Comparison of ENCODE assay signal across 8 cellular contexts in the genomic region with DNA sequence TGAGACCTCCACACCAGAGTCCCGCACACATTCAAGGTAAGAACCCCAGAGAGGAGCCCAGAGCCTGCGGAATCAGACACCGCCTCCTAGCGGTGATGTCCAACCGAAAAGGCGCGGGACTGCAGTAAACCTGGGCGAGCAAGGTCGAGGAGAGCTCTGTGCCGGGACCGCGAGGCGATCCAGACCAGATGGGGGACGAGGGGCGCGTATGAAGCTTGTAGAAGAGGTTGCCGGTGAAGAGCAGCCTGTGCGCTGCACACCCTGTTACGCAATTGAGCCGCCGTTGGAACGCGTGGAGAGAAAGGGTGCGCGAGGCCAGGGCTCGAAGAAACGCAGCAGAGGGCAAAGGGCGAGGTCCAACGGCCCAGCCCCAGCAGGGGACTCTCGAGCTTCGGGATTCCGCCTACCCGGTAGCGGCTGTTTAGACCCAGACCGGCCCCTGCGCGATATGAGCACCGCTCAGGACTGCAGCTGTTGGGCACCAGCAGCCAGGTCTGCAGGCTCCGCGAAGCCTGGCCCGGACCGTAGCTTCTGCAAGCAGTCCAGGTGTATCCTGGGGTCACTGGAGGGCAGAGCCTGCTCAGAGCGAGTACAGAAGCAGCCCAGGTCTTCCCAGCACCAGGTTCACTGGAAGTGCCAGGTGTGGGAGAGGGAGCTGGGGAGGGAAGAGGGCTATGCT.
DNase-seq lines count a peak whose midpoint lies in the region; ATAC-seq and TF ChIP-seq lines count a peak whose summit lies in the region.

No MANE protein-coding gene starts in this region.

- no peak for TF ChIP-seq EP300 in tibial nerve (IDR thresholded peaks at IDR 0.05)

- POLR2A ChIA-PET in activated B cell treated with CpG ODN at 0.5 μM for 24 hours (lab: Charles Lee): no interaction called here

- H3K36me3 Mint-ChIP-seq in activated B cell treated with CpG ODN at 0.5 μM for 24 hours (ENCODE audit: low read depth): no peaks in the 10 kb centered on the region

- TF ChIP-seq POLR2A in tibial nerve (IDR thresholded peaks at IDR 0.05): no peak

- no peak overlapping the region for H3K4me3 ChIP-seq in fibroblast of the aortic adventitia (ENCODE audit: low read depth, low read length)
- no peak overlapping the region for H3K4me3 ChIP-seq in tibial nerve

- 8 to 12% methylated on average over 36 to 40 of the region's 43 CpGs for WGBS in tibial nerve, 2 donors

- H3K27ac ChIP-seq in tibial nerve: no peak overlapping the region

- ATAC-seq in activated B cell treated with CpG ODN at 0.5 μM for 24 hours (ENCODE audit: low read depth): no peak
- ATAC-seq in HG02759 (IDR thresholded peaks at IDR 0.05; ENCODE audit: unreplicated experiment): no peak

- TF ChIP-seq CTCF in activated B cell treated with CpG ODN at 0.5 μM for 24 hours (IDR thresholded peaks at IDR 0.05) (no peak), fibroblast of the aortic adventitia (IDR thresholded peaks at IDR 0.05; ENCODE audit: insufficient read depth, low read length) (peak; percentile 32), tibial nerve (IDR thresholded peaks at IDR 0.05) (peak in 1 of 5 experiments; percentile 17)

- peak; percentile 63 for DNase-seq in D341Med (ENCODE audit: low spot score)
- no peak for DNase-seq in activated B cell treated with CpG ODN at 0.5 μM for 24 hours
- peak; percentile 1 for DNase-seq in fibroblast of the aortic adventitia (ENCODE audit: low read depth)
- DNase-seq in posterior vena cava (ENCODE audit: low spot score): peak; percentile 83
- DNase-seq in NCI-H774 (lab: John Stamatoyannopoulos, UW): no peak
- DNase-seq in tibial nerve (ENCODE audit: low spot score in 2 of 2): no peak
- DNase-seq in foreskin melanocyte: no peak

- H3K27me3 ChIP-seq in tibial nerve: no peaks in the 10 kb centered on the region

- H3K9me3 ChIP-seq in tibial nerve: no peaks in the 10 kb centered on the region

- H3K27ac Mint-ChIP-seq in activated B cell treated with CpG ODN at 0.5 μM for 24 hours: no peak overlapping the region

- H3K36me3 ChIP-seq in tibial nerve: no peaks in the 10 kb centered on the region

- peaks cover 0 to 9% (median 0%) of the 10 kb centered on the region in 4 donors for H3K4me1 ChIP-seq in tibial nerve

- peak overlapping the region; percentile 35 for H3K4me3 Mint-ChIP-seq in activated B cell treated with CpG ODN at 0.5 μM for 24 hours

- CTCF ChIA-PET in activated B cell treated with CpG ODN at 0.5 μM for 24 hours (lab: Charles Lee): interaction anchor here (0.8 kb wide), 1 partner anchor 1061 kb away, joined by 3 read pairs; no protein-coding TSS in a partner anchor

- intact Hi-C loops in activated B cell treated with CpG ODN at 0.5 μM for 24 hours (cut with micrococcal nuclease): no loop called here
- intact Hi-C loops in posterior vena cava (cut with DNase I): no loop called here

- H3K4me1 Mint-ChIP-seq in activated B cell treated with CpG ODN at 0.5 μM for 24 hours: peaks cover 9% of the 10 kb centered on the region

- H3K27me3 Mint-ChIP-seq in activated B cell treated with CpG ODN at 0.5 μM for 24 hours: peaks cover 24% of the 10 kb centered on the region

- no peaks in the 10 kb centered on the region for H3K9me3 Mint-ChIP-seq in activated B cell treated with CpG ODN at 0.5 μM for 24 hours

Comparison
In these comparisons a context has a peak if more than half of its experiments do, and no peak if none do; other contexts are left out.
1. DNase-seq: peak in D341Med (single experiment), fibroblast of the aortic adventitia (single experiment) and posterior vena cava (single experiment); none in activated B cell treated with CpG ODN at 0.5 μM for 24 hours (single experiment), NCI-H774 (single experiment), tibial nerve (0 of 2) and foreskin melanocyte (single experiment).